1 cellular context compared by ENCODE assay signal in the genomic region with DNA sequence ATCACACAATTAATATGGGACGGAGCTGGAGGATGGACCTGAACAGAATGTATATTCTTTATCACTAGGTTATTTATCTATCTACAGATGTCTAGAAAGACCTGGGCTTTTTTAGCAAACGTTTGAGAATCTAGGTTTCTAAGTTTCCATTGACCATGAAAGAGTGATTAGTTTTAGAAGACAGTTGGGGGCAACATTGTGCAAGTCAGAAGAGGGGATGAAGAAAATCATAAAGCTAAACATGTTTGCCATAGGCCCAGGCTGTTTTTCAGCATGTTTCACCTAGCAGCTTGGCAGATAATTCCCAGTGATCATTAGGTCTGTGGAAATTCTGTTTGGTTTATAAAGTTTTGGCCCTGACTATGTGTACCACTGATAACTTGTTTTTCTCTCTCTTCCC.
TF ChIP-seq lines count a peak whose summit lies in the region.

No MANE protein-coding gene starts in this region.

TF ChIP-seq in HEK293, 187 proteins besides CTCF, POLR2A, EP300 and RAD21 (continued from another document):
- TF ChIP-seq, protein P1, sequence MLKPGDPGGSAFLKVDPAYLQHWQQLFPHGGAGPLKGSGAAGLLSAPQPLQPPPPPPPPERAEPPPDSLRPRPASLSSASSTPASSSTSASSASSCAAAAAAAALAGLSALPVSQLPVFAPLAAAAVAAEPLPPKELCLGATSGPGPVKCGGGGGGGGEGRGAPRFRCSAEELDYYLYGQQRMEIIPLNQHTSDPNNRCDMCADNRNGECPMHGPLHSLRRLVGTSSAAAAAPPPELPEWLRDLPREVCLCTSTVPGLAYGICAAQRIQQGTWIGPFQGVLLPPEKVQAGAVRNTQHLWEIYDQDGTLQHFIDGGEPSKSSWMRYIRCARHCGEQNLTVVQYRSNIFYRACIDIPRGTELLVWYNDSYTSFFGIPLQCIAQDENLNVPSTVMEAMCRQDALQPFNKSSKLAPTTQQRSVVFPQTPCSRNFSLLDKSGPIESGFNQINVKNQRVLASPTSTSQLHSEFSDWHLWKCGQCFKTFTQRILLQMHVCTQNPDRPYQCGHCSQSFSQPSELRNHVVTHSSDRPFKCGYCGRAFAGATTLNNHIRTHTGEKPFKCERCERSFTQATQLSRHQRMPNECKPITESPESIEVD (tag by site-specific recombination; IDR thresholded peaks at IDR 0.05), result no peak
- TF ChIP-seq ZNF473 (tag by site-specific recombination; IDR thresholded peaks at IDR 0.05) (no peak), GLI2 (tag by site-specific recombination; IDR thresholded peaks at IDR 0.05; ENCODE audit: borderline replicate concordance, low read depth) (no peak), TRIM28 (IDR thresholded peaks at IDR 0.05; ENCODE audit: borderline replicate concordance, low read length) (no peak), ZNF114 (tag by site-specific recombination; IDR thresholded peaks at IDR 0.05) (no peak), ZNF530 (tag by site-specific recombination; IDR thresholded peaks at IDR 0.05; ENCODE audit: low read depth) (no peak)
- TF ChIP-seq, protein P2, sequence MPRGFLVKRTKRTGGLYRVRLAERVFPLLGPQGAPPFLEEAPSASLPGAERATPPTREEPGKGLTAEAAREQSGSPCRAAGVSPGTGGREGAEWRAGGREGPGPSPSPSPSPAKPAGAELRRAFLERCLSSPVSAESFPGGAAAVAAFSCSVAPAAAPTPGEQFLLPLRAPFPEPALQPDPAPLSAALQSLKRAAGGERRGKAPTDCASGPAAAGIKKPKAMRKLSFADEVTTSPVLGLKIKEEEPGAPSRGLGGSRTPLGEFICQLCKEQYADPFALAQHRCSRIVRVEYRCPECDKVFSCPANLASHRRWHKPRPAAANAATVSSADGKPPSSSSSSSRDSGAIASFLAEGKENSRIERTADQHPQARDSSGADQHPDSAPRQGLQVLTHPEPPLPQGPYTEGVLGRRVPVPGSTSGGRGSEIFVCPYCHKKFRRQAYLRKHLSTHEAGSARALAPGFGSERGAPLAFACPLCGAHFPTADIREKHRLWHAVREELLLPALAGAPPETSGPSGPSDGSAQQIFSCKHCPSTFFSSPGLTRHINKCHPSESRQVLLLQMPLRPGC (tag by site-specific recombination; IDR thresholded peaks at IDR 0.05), result no peak
- TF ChIP-seq, protein P3, sequence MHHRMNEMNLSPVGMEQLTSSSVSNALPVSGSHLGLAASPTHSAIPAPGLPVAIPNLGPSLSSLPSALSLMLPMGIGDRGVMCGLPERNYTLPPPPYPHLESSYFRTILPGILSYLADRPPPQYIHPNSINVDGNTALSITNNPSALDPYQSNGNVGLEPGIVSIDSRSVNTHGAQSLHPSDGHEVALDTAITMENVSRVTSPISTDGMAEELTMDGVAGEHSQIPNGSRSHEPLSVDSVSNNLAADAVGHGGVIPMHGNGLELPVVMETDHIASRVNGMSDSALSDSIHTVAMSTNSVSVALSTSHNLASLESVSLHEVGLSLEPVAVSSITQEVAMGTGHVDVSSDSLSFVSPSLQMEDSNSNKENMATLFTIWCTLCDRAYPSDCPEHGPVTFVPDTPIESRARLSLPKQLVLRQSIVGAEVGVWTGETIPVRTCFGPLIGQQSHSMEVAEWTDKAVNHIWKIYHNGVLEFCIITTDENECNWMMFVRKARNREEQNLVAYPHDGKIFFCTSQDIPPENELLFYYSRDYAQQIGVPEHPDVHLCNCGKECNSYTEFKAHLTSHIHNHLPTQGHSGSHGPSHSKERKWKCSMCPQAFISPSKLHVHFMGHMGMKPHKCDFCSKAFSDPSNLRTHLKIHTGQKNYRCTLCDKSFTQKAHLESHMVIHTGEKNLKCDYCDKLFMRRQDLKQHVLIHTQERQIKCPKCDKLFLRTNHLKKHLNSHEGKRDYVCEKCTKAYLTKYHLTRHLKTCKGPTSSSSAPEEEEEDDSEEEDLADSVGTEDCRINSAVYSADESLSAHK (tag by site-specific recombination; IDR thresholded peaks at IDR 0.05), result no peak
- TF ChIP-seq, protein P4, sequence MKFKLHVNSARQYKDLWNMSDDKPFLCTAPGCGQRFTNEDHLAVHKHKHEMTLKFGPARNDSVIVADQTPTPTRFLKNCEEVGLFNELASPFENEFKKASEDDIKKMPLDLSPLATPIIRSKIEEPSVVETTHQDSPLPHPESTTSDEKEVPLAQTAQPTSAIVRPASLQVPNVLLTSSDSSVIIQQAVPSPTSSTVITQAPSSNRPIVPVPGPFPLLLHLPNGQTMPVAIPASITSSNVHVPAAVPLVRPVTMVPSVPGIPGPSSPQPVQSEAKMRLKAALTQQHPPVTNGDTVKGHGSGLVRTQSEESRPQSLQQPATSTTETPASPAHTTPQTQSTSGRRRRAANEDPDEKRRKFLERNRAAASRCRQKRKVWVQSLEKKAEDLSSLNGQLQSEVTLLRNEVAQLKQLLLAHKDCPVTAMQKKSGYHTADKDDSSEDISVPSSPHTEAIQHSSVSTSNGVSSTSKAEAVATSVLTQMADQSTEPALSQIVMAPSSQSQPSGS (tag by site-specific recombination; IDR thresholded peaks at IDR 0.05; ENCODE audit: low read depth), result no peak
- TF ChIP-seq, protein P5, sequence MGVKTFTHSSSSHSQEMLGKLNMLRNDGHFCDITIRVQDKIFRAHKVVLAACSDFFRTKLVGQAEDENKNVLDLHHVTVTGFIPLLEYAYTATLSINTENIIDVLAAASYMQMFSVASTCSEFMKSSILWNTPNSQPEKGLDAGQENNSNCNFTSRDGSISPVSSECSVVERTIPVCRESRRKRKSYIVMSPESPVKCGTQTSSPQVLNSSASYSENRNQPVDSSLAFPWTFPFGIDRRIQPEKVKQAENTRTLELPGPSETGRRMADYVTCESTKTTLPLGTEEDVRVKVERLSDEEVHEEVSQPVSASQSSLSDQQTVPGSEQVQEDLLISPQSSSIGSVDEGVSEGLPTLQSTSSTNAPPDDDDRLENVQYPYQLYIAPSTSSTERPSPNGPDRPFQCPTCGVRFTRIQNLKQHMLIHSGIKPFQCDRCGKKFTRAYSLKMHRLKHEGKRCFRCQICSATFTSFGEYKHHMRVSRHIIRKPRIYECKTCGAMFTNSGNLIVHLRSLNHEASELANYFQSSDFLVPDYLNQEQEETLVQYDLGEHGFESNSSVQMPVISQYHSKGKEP (tag by site-specific recombination; IDR thresholded peaks at IDR 0.05), result no peak
- TF ChIP-seq, protein P6, sequence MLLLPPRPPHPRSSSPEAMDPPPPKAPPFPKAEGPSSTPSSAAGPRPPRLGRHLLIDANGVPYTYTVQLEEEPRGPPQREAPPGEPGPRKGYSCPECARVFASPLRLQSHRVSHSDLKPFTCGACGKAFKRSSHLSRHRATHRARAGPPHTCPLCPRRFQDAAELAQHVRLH (tag by site-specific recombination; IDR thresholded peaks at IDR 0.05), result no peak
TF ChIP-seq in HEK293: peak in this region for 0.
